ENCODE assay signal across 1 cellular context in genomic region chr10:2917926-2918325, GRCh38.
TF ChIP-seq lines count a peak whose summit lies in the region.

No MANE protein-coding gene starts in this region.

TF ChIP-seq in H1, 55 proteins besides CTCF, POLR2A, EP300 and RAD21 (continued from another document):
- TF ChIP-seq HDAC6 (IDR thresholded peaks at IDR 0.05; ENCODE audit: low read depth, low read length) = no peak
